In genomic region chr5:103209065-103209464, GRCh38 we compare ENCODE assay signal across 32 cellular contexts.
"Had no signal": no experiment of that assay in that cellular context is flagged by ENCODE, and none has a peak within 500 bp of the region (broad histone marks: within the 10 kb centered on the region; RNA-seq: fewer than 3 reads in every experiment).

No MANE protein-coding gene starts in this region.

- H3K9me3 ChIP-seq: ascending aorta, breast epithelium, colonic mucosa, esophagus muscularis mucosa, gastroesophageal sphincter had no signal

- H3K9me3 Mint-ChIP-seq: activated CD4-positive, alpha-beta memory T cell treated with anti-CD3 and anti-CD28 coated beads for 36 hours; activated naive CD4-positive, alpha-beta T cell treated with anti-CD3 and anti-CD28 coated beads for 36 hours; activated T-helper 2 cell treated with anti-CD3 and anti-CD28 coated beads, Interferon-gamma antibody, Interleukin-2, Interleukin-4, amounts not matched to agents 10 μg/mL and 5 μg/mL and 100 μg/mL, durations not matched to agents 14 hours and 24 hours and 36 hours had no signal

- DNase-seq: activated CD4-positive, alpha-beta memory T cell treated with anti-CD3 and anti-CD28 coated beads for 36 hours; activated CD4-positive, alpha-beta T cell treated with anti-CD3 and anti-CD28 coated beads for 36 hours; activated CD4-positive, alpha-beta T cell treated with anti-CD3 and anti-CD28 coated beads, Interleukin-2, amount 10 ng/mL, durations not matched to agents 24 days and 14 days; activated CD4-positive, CD25-positive, alpha-beta regulatory T cell; activated CD4-positive, CD25-positive, alpha-beta regulatory T cell treated with anti-CD3 and anti-CD28 coated beads, Interleukin-2, amount 50 U/mL, for 72 hours; activated CD8-positive, alpha-beta memory T cell treated with anti-CD3 and anti-CD28 coated beads, Interleukin-2, amount 10 ng/mL, durations not matched to agents 7 days and 5 days; activated CD8-positive, alpha-beta memory T cell treated with anti-CD3 and anti-CD28 coated beads, Interleukin-2, amount 50 U/mL, for 4 hours; activated CD8-positive, alpha-beta T cell treated with anti-CD3 and anti-CD28 coated beads, Interleukin-2, amount 10 ng/mL, durations not matched to agents 7 days and 5 days; activated effector memory CD4-positive, alpha-beta T cell treated with anti-CD3 and anti-CD28 coated beads, Interleukin-2, amount 50 U/mL, for 16 hours; activated naive CD4-positive, alpha-beta T cell treated with anti-CD3 and anti-CD28 coated beads for 36 hours; activated naive CD8-positive, alpha-beta T cell treated with anti-CD3 and anti-CD28 coated beads for 36 hours; activated naive CD8-positive, alpha-beta T cell treated with anti-CD3 and anti-CD28 coated beads, Interleukin-2, amount 50 U/mL, for 24 hours; activated T-cell treated with anti-CD3 and anti-CD28 coated beads, Interleukin-2, amount 50 U/mL, for 1 hour; activated T-cell treated with anti-CD3 and anti-CD28 coated beads, Interleukin-2, amount 50 U/mL, for 48 hours; central memory CD4-positive, alpha-beta T cell; cerebellar nuclear complex; colonic mucosa; effector CD8-positive, alpha-beta T cell; erythroblast; foreskin melanocyte; heart right ventricle; T-helper 2 cell had no signal

- H3K27ac Mint-ChIP-seq: activated CD4-positive, alpha-beta memory T cell treated with anti-CD3 and anti-CD28 coated beads for 36 hours; activated CD4-positive, alpha-beta T cell treated with anti-CD3 and anti-CD28 coated beads for 36 hours; activated CD4-positive, alpha-beta T cell treated with anti-CD3 and anti-CD28 coated beads, Interleukin-2, amount 10 ng/mL, durations not matched to agents 24 days and 14 days; activated CD8-positive, alpha-beta memory T cell treated with anti-CD3 and anti-CD28 coated beads, Interleukin-2, amount 10 ng/mL, durations not matched to agents 7 days and 5 days; activated CD8-positive, alpha-beta T cell treated with anti-CD3 and anti-CD28 coated beads, Interleukin-2, amount 10 ng/mL, durations not matched to agents 7 days and 5 days; activated naive CD4-positive, alpha-beta T cell treated with anti-CD3 and anti-CD28 coated beads for 36 hours; activated naive CD4-positive, alpha-beta T cell treated with anti-CD3 and anti-CD28 coated beads, Interleukin-2, amount 50 U/mL, for 24 hours; activated naive CD8-positive, alpha-beta T cell treated with anti-CD3 and anti-CD28 coated beads for 36 hours; activated naive CD8-positive, alpha-beta T cell treated with anti-CD3 and anti-CD28 coated beads, Interleukin-2, amount 50 U/mL, for 24 hours; activated T-helper 1 cell treated with anti-CD3 and anti-CD28 coated beads, Interleukin-12 subunit alpha, Interleukin-12 subunit beta, Interleukin-2, Interleukin-4 antibody, amounts not matched to agents 30 ng/mL and 10 ng/mL and 1 ng/mL, durations not matched to agents 14 hours and 24 hours and 36 hours; brain had no signal

- H2AFZ ChIP-seq: hepatocyte had no signal

- H3K27ac ChIP-seq: ascending aorta, breast epithelium, cardiac muscle cell, colonic mucosa, esophagus muscularis mucosa, gastroesophageal sphincter, hepatocyte had no signal

- H3K4me3 Mint-ChIP-seq: activated CD4-positive, alpha-beta memory T cell treated with anti-CD3 and anti-CD28 coated beads for 36 hours; activated CD4-positive, alpha-beta T cell treated with anti-CD3 and anti-CD28 coated beads for 36 hours; activated CD4-positive, alpha-beta T cell treated with anti-CD3 and anti-CD28 coated beads, Interleukin-2, amount 10 ng/mL, durations not matched to agents 24 days and 14 days; activated CD8-positive, alpha-beta memory T cell treated with anti-CD3 and anti-CD28 coated beads, Interleukin-2, amount 10 ng/mL, durations not matched to agents 7 days and 5 days; activated CD8-positive, alpha-beta T cell treated with anti-CD3 and anti-CD28 coated beads, Interleukin-2, amount 10 ng/mL, durations not matched to agents 7 days and 5 days; activated naive CD4-positive, alpha-beta T cell treated with anti-CD3 and anti-CD28 coated beads for 36 hours; activated naive CD4-positive, alpha-beta T cell treated with anti-CD3 and anti-CD28 coated beads, Interleukin-2, amount 50 U/mL, for 24 hours; activated naive CD8-positive, alpha-beta T cell treated with anti-CD3 and anti-CD28 coated beads for 36 hours; activated naive CD8-positive, alpha-beta T cell treated with anti-CD3 and anti-CD28 coated beads, Interleukin-2, amount 50 U/mL, for 24 hours; activated T-helper 1 cell treated with anti-CD3 and anti-CD28 coated beads, Interleukin-12 subunit alpha, Interleukin-12 subunit beta, Interleukin-2, Interleukin-4 antibody, amounts not matched to agents 30 ng/mL and 10 ng/mL and 1 ng/mL, durations not matched to agents 14 hours and 24 hours and 36 hours; brain had no signal

- H3K27me3 ChIP-seq: ascending aorta, breast epithelium, cardiac muscle cell, colonic mucosa, esophagus muscularis mucosa, gastroesophageal sphincter, heart right ventricle, hepatocyte had no signal

- H3K4me2 ChIP-seq: hepatocyte had no signal

- H3K4me1 ChIP-seq: ascending aorta, breast epithelium, colonic mucosa, gastroesophageal sphincter had no signal

- H3K27me3 Mint-ChIP-seq: activated CD4-positive, alpha-beta memory T cell treated with anti-CD3 and anti-CD28 coated beads for 36 hours; activated CD4-positive, alpha-beta T cell treated with anti-CD3 and anti-CD28 coated beads for 36 hours; activated CD4-positive, alpha-beta T cell treated with anti-CD3 and anti-CD28 coated beads, Interleukin-2, amount 10 ng/mL, durations not matched to agents 24 days and 14 days; activated CD8-positive, alpha-beta memory T cell treated with anti-CD3 and anti-CD28 coated beads, Interleukin-2, amount 10 ng/mL, durations not matched to agents 7 days and 5 days; activated naive CD4-positive, alpha-beta T cell treated with anti-CD3 and anti-CD28 coated beads, Interleukin-2, amount 50 U/mL, for 24 hours; activated naive CD8-positive, alpha-beta T cell treated with anti-CD3 and anti-CD28 coated beads for 36 hours; activated naive CD8-positive, alpha-beta T cell treated with anti-CD3 and anti-CD28 coated beads, Interleukin-2, amount 50 U/mL, for 24 hours; brain had no signal

- H3K79me2 ChIP-seq: hepatocyte had no signal

- H3K4me3 ChIP-seq: ascending aorta, breast epithelium, cardiac muscle cell, colonic mucosa, esophagus muscularis mucosa, gastroesophageal sphincter, heart right ventricle, hepatocyte had no signal

- H3K36me3 ChIP-seq: breast epithelium, cardiac muscle cell, colonic mucosa had no signal
